Comparison of ENCODE assay signal across 26 cellular contexts in the genomic region with DNA sequence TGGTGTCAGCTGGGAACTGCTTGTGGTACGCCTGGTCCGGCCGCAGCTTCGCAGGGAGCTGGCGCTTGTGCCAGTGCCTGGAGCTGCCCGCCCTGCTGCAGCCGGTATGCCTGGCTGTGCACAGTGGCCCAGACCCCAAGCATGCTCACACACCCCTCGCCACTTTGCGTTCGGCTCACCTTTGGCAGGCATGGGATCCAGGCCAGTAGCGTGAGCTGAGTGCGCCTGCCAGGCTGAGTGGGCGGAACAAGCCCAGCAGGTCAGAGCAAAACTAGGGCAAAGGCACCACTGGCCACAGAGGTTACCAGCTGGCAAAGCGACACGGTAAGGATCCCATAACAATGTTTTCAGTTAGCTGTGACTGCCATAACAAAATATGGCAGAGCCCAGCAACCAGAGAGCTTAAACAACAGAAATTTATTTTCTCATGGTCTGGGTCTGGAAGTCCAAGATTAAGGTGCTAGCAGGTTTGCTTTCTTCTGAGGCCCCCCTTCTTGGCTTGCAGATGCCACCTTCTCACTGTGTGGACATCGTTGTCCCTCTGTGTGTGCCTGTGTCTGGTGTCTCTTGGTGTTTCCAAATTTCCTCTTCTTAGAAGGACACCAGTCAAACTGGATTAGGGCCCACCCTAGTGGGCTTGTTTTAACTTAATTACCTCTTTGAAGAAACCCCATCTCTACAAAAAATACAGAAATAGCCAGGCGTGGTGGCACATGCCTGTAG.
"Had no signal": no experiment of that assay in that cellular context is flagged by ENCODE, and none has a peak within 500 bp of the region (broad histone marks: within the 10 kb centered on the region; RNA-seq: fewer than 3 reads in every experiment).

No MANE protein-coding gene starts in this region.

- H3K36me3 ChIP-seq: ascending aorta, WERI-Rb-1 had no signal

- DNase-seq: activated B cell treated with CpG ODN at 0.5 μM for 24 hours; activated CD4-positive, alpha-beta T cell treated with anti-CD3 and anti-CD28 coated beads for 48 hours; activated CD4-positive, alpha-beta T cell treated with anti-CD3 and anti-CD28 coated beads, Interleukin-2, amount 50 U/mL, for 1 hour; activated CD4-positive, alpha-beta T cell treated with anti-CD3 and anti-CD28 coated beads, Interleukin-2, amount 50 U/mL, for 48 hours; activated CD8-positive, alpha-beta memory T cell treated with anti-CD3 and anti-CD28 coated beads for 24 hours; activated CD8-positive, alpha-beta T cell treated with anti-CD3 and anti-CD28 coated beads for 36 hours; activated effector memory CD4-positive, alpha-beta T cell treated with Interleukin-2 at 50 U/mL for 16 hours; activated gamma-delta T cell treated with Interleukin-2 at 50 U/mL for 16 hours; activated naive CD4-positive, alpha-beta T cell treated with anti-CD3 and anti-CD28 coated beads for 36 hours; activated naive CD8-positive, alpha-beta T cell treated with anti-CD3 and anti-CD28 coated beads, Interleukin-2, amount 10 ng/mL, durations not matched to agents 7 days and 5 days; activated T-cell treated with anti-CD3 and anti-CD28 coated beads, Interleukin-2, amount 50 U/mL, for 4 hours; dorsolateral prefrontal cortex; effector memory CD4-positive, alpha-beta T cell; endodermal cell; foreskin fibroblast; T-helper 1 cell; T-helper 17 cell; T1000; WERI-Rb-1 had no signal

- H3K27ac ChIP-seq: ascending aorta, coronary artery, dorsolateral prefrontal cortex, WERI-Rb-1 had no signal

- ATAC-seq: activated CD4-positive, CD25-positive, alpha-beta regulatory T cell treated with anti-CD3 and anti-CD28 coated beads, Interleukin-2, amount 50 U/mL, for 24 hours; activated CD8-positive, alpha-beta T cell treated with anti-CD3 and anti-CD28 coated beads for 36 hours; activated T-cell treated with anti-CD3 and anti-CD28 coated beads, Interleukin-2, amount 50 U/mL, for 4 hours; activated T-helper 17 cell treated with anti-CD3 and anti-CD28 coated beads, Interleukin-2, amount 50 U/mL, for 72 hours; esophagus mucosa; T-helper 17 cell had no signal

- H3K4me3 ChIP-seq: ascending aorta, coronary artery, dorsolateral prefrontal cortex had no signal

- H3K27me3 ChIP-seq: ascending aorta, dorsolateral prefrontal cortex had no signal

- H3K4me1 ChIP-seq: ascending aorta had no signal

- H3K9me3 ChIP-seq: ascending aorta had no signal

- FAIRE-seq: bronchial epithelial cell, frontal cortex had no signal
